Comparison of ENCODE assay signal across 8 cellular contexts in genomic region chr14:68458840-68459469, GRCh38.
DNase-seq lines count a peak whose midpoint lies in the region; ATAC-seq, FAIRE-seq and TF ChIP-seq lines count a peak whose summit lies in the region.

No MANE protein-coding gene starts in this region.

- H3K4me3 ChIP-seq in HCT116 (replicated peaks in 1 of 2; ENCODE audit: low read depth in 1 of 2, low read length in 2 of 2), result no peak overlapping the region
- H3K4me3 ChIP-seq in adipocyte (ENCODE audit: low read length), result peak overlapping the region; percentile 3
- H3K4me3 ChIP-seq in kidney (ENCODE audit: low read length in 2 of 2), result no peak overlapping the region
- peak overlapping the region in 3 of 5 donors; percentile 1 to 14 (median 11) for H3K4me3 ChIP-seq in subcutaneous abdominal adipose tissue (ENCODE audit: low read depth in 1 of 5, low read length in 5 of 5)

- no peak overlapping the region for H3K4me3 Mint-ChIP-seq in immature natural killer cell

- BruUV-seq in HCT116 (replicated peaks; lab: Mats Ljungman, UMichigan), result no TSS peak

- H3K9me2 ChIP-seq in HCT116 (ENCODE audit: insufficient read depth), result no peaks in the 10 kb centered on the region

- peak overlapping the region; percentile 4; the same call in 1 of the 2 replicates for H3K9ac ChIP-seq in HCT116 (ENCODE audit: low read length)
- H3K9ac ChIP-seq in adipocyte (ENCODE audit: low read length), result peak overlapping the region; percentile 5
- H3K9ac ChIP-seq in kidney (ENCODE audit: low read length in 2 of 2), result no peak overlapping the region
- peak overlapping the region in 2 of 5 donors; percentile 20 to 26 for H3K9ac ChIP-seq in subcutaneous abdominal adipose tissue (ENCODE audit: low read length in 5 of 5)

- RAD21 ChIA-PET in HCT116 (lab: Charles Lee; ENCODE audit: low non-redundant PET in 1 of 2, low total read pairs in 2 of 2, uncharacterized antibody in 2 of 2, unreplicated experiment in 2 of 2), result interaction anchor here in 1 of 2 experiments (1.2 to 1.6 kb wide), 2 partner anchors 125 to 210 kb away, joined by 3 read pairs; no protein-coding TSS in a partner anchor

- H3K36me3 Mint-ChIP-seq in immature natural killer cell, result peaks cover 2 to 6% (median 4%) of the 10 kb centered on the region in 3 donors

- POLR2A ChIA-PET in HCT116 (lab: Charles Lee), result interaction anchor here (1.0 to 1.7 kb wide), 6 partner anchors 9 to 209 kb away, joined by 3 to 6 read pairs (median 4); no protein-coding TSS in a partner anchor

- H2AFZ ChIP-seq in HCT116 (ENCODE audit: low read depth, low read length, poor library complexity, severe bottlenecking), result no peak overlapping the region

- CTCF ChIA-PET in HCT116 (lab: Charles Lee), result interaction anchor here (1.0 kb wide), 1 partner anchor 515 kb away, joined by 4 read pairs; no protein-coding TSS in a partner anchor

- no peak for TF ChIP-seq RAD21 in HCT116 (IDR thresholded peaks at IDR 0.05; ENCODE audit: low read depth)

- H3K4me1 Mint-ChIP-seq in immature natural killer cell, result no peaks in the 10 kb centered on the region

- H3K27me3 Mint-ChIP-seq in immature natural killer cell (ENCODE audit: low read depth in 3 of 3), result no peaks in the 10 kb centered on the region

- TF ChIP-seq CTCF in HCT116 (IDR thresholded peaks at IDR 0.05 in 2 of 3, conservative IDR thresholded peaks at IDR 0.05 in 1 of 3; ENCODE audit: borderline replicate concordance in 1 of 3, insufficient read depth in 1 of 3, low read depth in 2 of 3, low read length in 2 of 3) (no peak), kidney (IDR thresholded peaks at IDR 0.05; ENCODE audit: borderline replicate concordance, extremely low read depth, insufficient read depth) (no peak)

- H3K27me3 ChIP-seq in HCT116 (ENCODE audit: insufficient read depth, low read length), result no peaks in the 10 kb centered on the region
- H3K27me3 ChIP-seq in adipocyte (replicated peaks; ENCODE audit: control insufficient read depth, insufficient read depth, low read length), result no peaks in the 10 kb centered on the region
- no peaks in the 10 kb centered on the region for H3K27me3 ChIP-seq in subcutaneous abdominal adipose tissue (ENCODE audit: control insufficient read depth in 5 of 5, insufficient read depth in 4 of 5, low read length in 5 of 5)

- H3K9me3 ChIP-seq in HCT116 (ENCODE audit: control insufficient read depth in 1 of 2, insufficient read depth in 1 of 2, low read depth in 1 of 2, low read length in 2 of 2) (no peaks in the 10 kb centered on the region), adipocyte (ENCODE audit: control insufficient read depth, low read length) (peaks cover 9% of the 10 kb centered on the region), kidney (ENCODE audit: control insufficient read depth in 1 of 2, low read length in 2 of 2) (peaks cover 0 to 9% of the 10 kb centered on the region in 2 donors), subcutaneous abdominal adipose tissue (ENCODE audit: control insufficient read depth in 5 of 5, low read length in 5 of 5) (peaks cover 0 to 8% (median 6%) of the 10 kb centered on the region in 5 donors)

- H3K9me3 Mint-ChIP-seq in immature natural killer cell, result peaks cover 0 to 10% (median 5%) of the 10 kb centered on the region in 6 donors

- no peaks in the 10 kb centered on the region for H3K79me2 ChIP-seq in HCT116 (ENCODE audit: insufficient read depth, low read length)

- FAIRE-seq in kidney (lab: Jason Lieb, UNC), result no peak

- peak overlapping the region; percentile 40 for H3K4me2 ChIP-seq in HCT116 (ENCODE audit: low read length)

- H3K36me3 ChIP-seq in HCT116 (ENCODE audit: control insufficient read depth in 1 of 2, insufficient read depth in 2 of 2, low read length in 2 of 2) (no peaks in the 10 kb centered on the region), adipocyte (ENCODE audit: control insufficient read depth, insufficient read depth, low read length, severe bottlenecking) (no peaks in the 10 kb centered on the region), kidney (ENCODE audit: control insufficient read depth in 1 of 2, insufficient read depth in 2 of 2, low read length in 2 of 2) (no peaks in the 10 kb centered on the region), subcutaneous abdominal adipose tissue (ENCODE audit: control insufficient read depth in 5 of 5, insufficient read depth in 5 of 5, low read length in 5 of 5) (no peaks in the 10 kb centered on the region)

- no peaks in the 10 kb centered on the region for H4K20me1 ChIP-seq in HCT116 (ENCODE audit: insufficient read depth)

- H3K27ac ChIP-seq in HCT116 (ENCODE audit: low read depth, low read length) (peak overlapping the region; percentile 85), kidney (ENCODE audit: low read depth in 2 of 2, low read length in 2 of 2) (peak overlapping the region; percentile 53 to 74), subcutaneous abdominal adipose tissue (ENCODE audit: low read depth, low read length) (peak overlapping the region; percentile 88)

- intact Hi-C loops in HCT116 (cut with micrococcal nuclease) (no loop called here), kidney (cut with DNase I) (no loop called here)

- no peak for TF ChIP-seq POLR2A in HCT116 (IDR thresholded peaks at IDR 0.05; ENCODE audit: borderline replicate concordance, extremely low read depth, insufficient read depth, insufficient read length)

- peak; percentile 64; the same call in 1 of the 2 replicates for ATAC-seq in HCT116
- no peak for ATAC-seq in HG03039 (IDR thresholded peaks at IDR 0.05; ENCODE audit: unreplicated experiment)

- H3K4me1 ChIP-seq in HCT116 (ENCODE audit: control insufficient read depth in 1 of 2, insufficient read depth in 2 of 2, low read length in 2 of 2), result peaks cover 43 to 62% of the 10 kb centered on the region in 2 experiments
- H3K4me1 ChIP-seq in adipocyte (ENCODE audit: control insufficient read depth, insufficient read depth, low read length), result peaks cover 17% of the 10 kb centered on the region
- peaks cover 9 to 12% of the 10 kb centered on the region in 2 donors for H3K4me1 ChIP-seq in kidney (ENCODE audit: control insufficient read depth in 1 of 2, insufficient read depth in 1 of 2, low read depth in 1 of 2, low read length in 2 of 2)
- H3K4me1 ChIP-seq in subcutaneous abdominal adipose tissue (ENCODE audit: control insufficient read depth in 5 of 5, insufficient read depth in 5 of 5, low read length in 5 of 5), result peaks cover 9 to 25% (median 22%) of the 10 kb centered on the region in 5 donors

- no peak for DNase-seq in HCT116 (ENCODE audit: low read depth, low spot score)
- DNase-seq in adipocyte (ENCODE audit: low read depth), result peak; percentile 69
- DNase-seq in kidney, result peak; percentile 81
- DNase-seq in NK-92 (lab: John Stamatoyannopoulos, UW; ENCODE audit: unreplicated experiment), result no peak
- DNase-seq in immature natural killer cell, result no peak
- DNase-seq in germinal center (ENCODE audit: low spot score), result no peak

- H3K27ac Mint-ChIP-seq in immature natural killer cell, result no peak overlapping the region

TF ChIP-seq in HCT116, 20 proteins besides CTCF, POLR2A, EP300 and RAD21:
- TF ChIP-seq CBX3 (IDR thresholded peaks at IDR 0.05; ENCODE audit: low read depth) (peak; percentile 50; the same call in 1 of the 2 replicates), TCF7L2 (IDR thresholded peaks at IDR 0.05; ENCODE audit: borderline replicate concordance, extremely low read depth, insufficient read depth, insufficient read length) (peak; percentile 39), EZH2phosphoT487 (IDR thresholded peaks at IDR 0.05; ENCODE audit: borderline replicate concordance) (no peak), REST (IDR thresholded peaks at IDR 0.05; ENCODE audit: low read depth) (no peak), CEBPB (IDR thresholded peaks at IDR 0.05; ENCODE audit: low read depth) (peak; percentile 54), SP1 (IDR thresholded peaks at IDR 0.05; ENCODE audit: low read depth) (peak; percentile 23; the same call in 1 of the 2 replicates), ZBTB33 (IDR thresholded peaks at IDR 0.05; ENCODE audit: extremely low read depth, insufficient replicate concordance, low read length) (no peak)

Comparison
In these comparisons a context has a peak if more than half of its experiments do, and no peak if none do; other contexts are left out.
1. DNase-seq: peak in adipocyte (single experiment) and kidney (single experiment); none in HCT116 (single experiment), NK-92 (single experiment), immature natural killer cell (0 of 3) and germinal center (single experiment).
2. H3K4me3 ChIP-seq: peak in adipocyte (single experiment) and subcutaneous abdominal adipose tissue (3 of 5); none in HCT116 (0 of 2) and kidney (0 of 2).
3. H3K9ac ChIP-seq: peak in HCT116 (single experiment) and adipocyte (single experiment); none in kidney (0 of 2).
4. Peak in every context shown above with its lines, with median percentiles within 50 percentile points of each other: H3K27ac ChIP-seq.